7 cellular contexts compared by ENCODE assay signal in the genomic region with DNA sequence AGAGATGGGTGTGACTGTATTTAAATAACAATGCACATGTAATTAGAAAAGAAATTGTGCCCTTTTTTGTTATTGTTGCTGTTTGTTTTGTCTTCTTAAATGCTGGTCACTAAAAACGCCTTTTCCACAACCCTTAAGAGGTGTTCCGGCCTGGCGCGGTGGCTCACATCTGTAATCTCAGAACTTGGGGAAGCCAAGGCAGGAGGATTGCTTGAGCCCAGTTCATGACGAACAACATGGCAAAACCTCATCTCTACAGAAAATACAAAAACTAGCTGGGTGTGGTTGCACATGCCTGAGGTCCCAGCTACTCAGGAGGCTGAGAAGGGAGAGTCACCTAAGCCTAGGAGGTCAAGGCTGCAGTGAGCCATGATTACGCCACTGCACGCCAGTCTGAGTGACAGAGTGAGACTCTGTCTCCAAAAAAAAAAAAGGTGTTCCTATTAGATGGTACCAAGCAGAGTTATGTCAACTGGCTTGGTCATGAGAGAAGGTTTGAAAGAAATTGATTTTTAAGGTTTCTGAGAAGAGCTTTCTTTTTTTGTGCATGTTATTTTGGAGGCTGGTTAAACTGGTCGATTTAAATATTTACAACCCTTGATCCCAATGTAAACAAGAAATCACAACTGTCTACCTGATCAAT. TPM values are rescaled to one million over a fixed set of nuclear protein-coding genes. Genes with fewer than 3 reads are reported as not detected.
DNase-seq lines count a peak whose midpoint lies in the region; ATAC-seq, FAIRE-seq and TF ChIP-seq lines count a peak whose summit lies in the region.

No MANE protein-coding gene starts in this region.

- no peak overlapping the region for H3K4me3 ChIP-seq in HEK293 (ENCODE audit: low read depth, low read length)
- H3K4me3 ChIP-seq in esophagus squamous epithelium, result peak overlapping the region; percentile 67 to 87 (median 78)
- H3K4me3 ChIP-seq in small intestine (ENCODE audit: low read depth in 1 of 2, low read length in 2 of 2), result peak overlapping the region in 1 of 2 donors; percentile 100
- no peak overlapping the region for H3K4me3 ChIP-seq in gastrocnemius medialis

- H3K27me3 ChIP-seq in esophagus squamous epithelium (no peaks in the 10 kb centered on the region), small intestine (ENCODE audit: control insufficient read depth in 2 of 2, insufficient read depth in 2 of 2, low read length in 2 of 2) (no peaks in the 10 kb centered on the region), gastrocnemius medialis (no peaks in the 10 kb centered on the region)

- intact Hi-C loops in esophagus squamous epithelium (cut with DNase I) (loop anchor here (5.0 kb wide), 1 partner anchor 105 kb away; a partner anchor contains a TSS), gastrocnemius medialis (cut with DNase I; ENCODE audit: low total_unique reads) (loop anchor here (5.0 kb wide), 1 partner anchor 105 kb away; a partner anchor contains a TSS)

- 67 to 80% methylated on average over 6 to 8 of the region's 8 CpGs for WGBS in esophagus squamous epithelium, 2 donors
- 47 to 74% (median 51%) methylated on average over 8 of the region's 8 CpGs for WGBS in small intestine, 3 donors

- H3K36me3 ChIP-seq in HEK293 (ENCODE audit: control insufficient read depth in 2 of 2, insufficient read depth in 1 of 2, low read length in 2 of 2) (no peaks in the 10 kb centered on the region; a peak in 1 of 3 replicates), esophagus squamous epithelium (no peaks in the 10 kb centered on the region), small intestine (ENCODE audit: control insufficient read depth in 2 of 2, insufficient read depth in 2 of 2, low read length in 2 of 2) (no peaks in the 10 kb centered on the region), gastrocnemius medialis (no peaks in the 10 kb centered on the region)

- TF ChIP-seq POLR2A in esophagus squamous epithelium (IDR thresholded peaks at IDR 0.05), result no peak
- TF ChIP-seq POLR2A in gastrocnemius medialis (IDR thresholded peaks at IDR 0.05), result no peak
- TF ChIP-seq POLR2A in GM18505 (IDR thresholded peaks at IDR 0.05; ENCODE audit: borderline replicate concordance, extremely low read depth, insufficient read depth, insufficient read length), result no peak

- H3K4me1 ChIP-seq in HEK293 (ENCODE audit: control insufficient read depth, insufficient read depth, low read length) (peaks cover 15% of the 10 kb centered on the region), esophagus squamous epithelium (peaks cover 14 to 72% (median 25%) of the 10 kb centered on the region in 3 donors), small intestine (ENCODE audit: control insufficient read depth in 2 of 2, insufficient read depth in 1 of 2, low read depth in 1 of 2, low read length in 1 of 2) (peaks cover 0 to 4% of the 10 kb centered on the region in 2 donors), gastrocnemius medialis (peaks cover 6 to 14% of the 10 kb centered on the region in 2 donors)

- no peak for FAIRE-seq in small intestine (lab: Jason Lieb, UNC)

- H3K9me3 ChIP-seq in HEK293 (ENCODE audit: control insufficient read depth, insufficient read depth, low read depth, low read length) (no peaks in the 10 kb centered on the region), esophagus squamous epithelium (no peaks in the 10 kb centered on the region), small intestine (ENCODE audit: control insufficient read depth, low read depth) (no peaks in the 10 kb centered on the region), gastrocnemius medialis (no peaks in the 10 kb centered on the region)

- POLR2A ChIA-PET in HEK293 (lab: Yijun Ruan, JAX), result interaction anchor here (0.8 to 1.8 kb wide), 2 partner anchors 24 to 517 kb away, joined by 3 to 6 read pairs; a partner anchor contains a TSS

- H3K27ac ChIP-seq in HEK293 (ENCODE audit: extremely low read depth, low read depth, low read length) (no peak overlapping the region), VCaP (peak overlapping the region; percentile 96), esophagus squamous epithelium (peak overlapping the region; percentile 91 to 97 (median 95)), small intestine (ENCODE audit: low read depth in 1 of 2, low read length in 1 of 2) (peak overlapping the region; percentile 68 to 76), gastrocnemius medialis (no peak overlapping the region)

- CTCF ChIA-PET in HEK293 (lab: Yijun Ruan, JAX), result interaction anchor here (0.6 to 1.4 kb wide), 8 partner anchors 17 to 465 kb away, joined by 3 to 9 read pairs (median 4); a partner anchor contains a TSS

- in situ Hi-C loops in gastrocnemius medialis (cut with MboI; ENCODE audit: low sequenced_read_pairs in 4 of 4), result loop anchor here in 2 of 4 donors (10.0 to 25.0 kb wide), 2 partner anchors 100 to 122 kb away; a partner anchor contains a TSS

- ATAC-seq in GM18502 (IDR thresholded peaks at IDR 0.05; ENCODE audit: poor library complexity, unreplicated experiment) (no peak), gastrocnemius medialis (no peak), GM18505 (IDR thresholded peaks at IDR 0.05; ENCODE audit: unreplicated experiment) (no peak)

- no peak for TF ChIP-seq CTCF in HEK293 (tag by site-specific recombination; IDR thresholded peaks at IDR 0.05)
- no peak for TF ChIP-seq CTCF in VCaP (conservative IDR thresholded peaks at IDR 0.05)
- TF ChIP-seq CTCF in esophagus squamous epithelium (IDR thresholded peaks at IDR 0.05), result no peak
- TF ChIP-seq CTCF in gastrocnemius medialis (IDR thresholded peaks at IDR 0.05 in 4 of 5, conservative IDR thresholded peaks at IDR 0.05 in 1 of 5), result no peak

- DNase-seq in esophagus squamous epithelium (lab: John Stamatoyannopoulos, UW) (no peak), small intestine (peak; percentile 51), gastrocnemius medialis (no peak)

TF ChIP-seq in HEK293, 187 proteins besides CTCF, POLR2A, EP300 and RAD21:
- TF ChIP-seq ZNF114 (tag by site-specific recombination; IDR thresholded peaks at IDR 0.05) (no peak), ZNF600 (tag by site-specific recombination; IDR thresholded peaks at IDR 0.05) (0 out of 2 replicates have a peak, but pooled peaks have one; percentile 11)

RNA-seq across cellular contexts. Expression of a gene that starts 23.5 kb away (rescaled TPM):
- total RNA-seq in esophagus squamous epithelium (10 to 100 TPM; 31.7 to 64.0 (median 56.2) TPM), gastrocnemius medialis (10 to 100 TPM; 17.4 to 65.7 (median 35.0) TPM)
- polyA plus RNA-seq in small intestine, result 10 to 100 TPM in 2 of 3 donors, 1 to 10 TPM in 1; 10.0 to 18.5 (median 15.2) TPM

RNA-seq across cellular contexts. Expression of a gene that starts 32.6 kb away (rescaled TPM):
- 1 to 10 TPM; 2.4 to 7.1 (median 6.0) TPM for total RNA-seq in esophagus squamous epithelium
- 1 to 10 TPM in 2 of 3 donors, under 1 TPM in 1; 0.89 to 9.7 (median 5.1) TPM for polyA plus RNA-seq in small intestine
- 1 to 10 TPM; 2.5 to 5.2 (median 2.8) TPM for total RNA-seq in gastrocnemius medialis

RNA-seq across cellular contexts. Expression of a gene that starts 34.4 kb away (rescaled TPM):
- total RNA-seq in esophagus squamous epithelium, result not detected
- not detected for polyA plus RNA-seq in small intestine
- not detected for total RNA-seq in gastrocnemius medialis

RNA-seq across cellular contexts. Expression of a gene that starts 55.1 kb away (rescaled TPM):
- total RNA-seq in esophagus squamous epithelium (10 to 100 TPM in 3 of 4 donors, 1 to 10 TPM in 1; 8.2 to 19.6 (median 17.8) TPM), gastrocnemius medialis (10 to 100 TPM in 3 of 4 donors, 1 to 10 TPM in 1; 9.9 to 19.3 (median 11.5) TPM)
- 10 to 100 TPM in 1 of 3 donors, 1 to 10 TPM in 2; 1.8 to 13.9 (median 3.2) TPM for polyA plus RNA-seq in small intestine

Comparison
In these comparisons a context has a peak if more than half of its experiments do, and no peak if none do; other contexts are left out.
1. H3K27ac ChIP-seq: peak in VCaP (single experiment), esophagus squamous epithelium (4 of 4) and small intestine (2 of 2); none in HEK293 (single experiment) and gastrocnemius medialis (0 of 4).
2. H3K4me3 ChIP-seq: peak in esophagus squamous epithelium (4 of 4); none in HEK293 (single experiment) and gastrocnemius medialis (0 of 4).